15 cellular contexts compared by ENCODE assay signal in genomic region chr11:44072757-44073658, GRCh38. TPM values are rescaled to one million over a fixed set of nuclear protein-coding genes. Genes with fewer than 3 reads are reported as not detected.
DNase-seq lines count a peak whose midpoint lies in the region; ATAC-seq, FAIRE-seq and TF ChIP-seq lines count a peak whose summit lies in the region.
"Had no signal": no experiment of that assay in that cellular context is flagged by ENCODE, and none has a peak within 500 bp of the region (broad histone marks: within the 10 kb centered on the region; RNA-seq: fewer than 3 reads in every experiment).

No MANE protein-coding gene starts in this region.

- no peaks in the 10 kb centered on the region for H3K9me3 ChIP-seq in K562 (replicated peaks; ENCODE audit: control insufficient read depth, insufficient read depth, low read depth, low read length)
- H3K9me3 ChIP-seq in CD4-positive, alpha-beta T cell (ENCODE audit: control insufficient read depth, low read length) = no peaks in the 10 kb centered on the region
- H3K9me3 ChIP-seq: BLaER1 had no signal

- no peak for TF ChIP-seq RAD21 in K562 (CRISPR knock-in tag; conservative IDR thresholded peaks at IDR 0.05 in 1 of 2, IDR thresholded peaks at IDR 0.05 in 1 of 2)

- no peak for TF ChIP-seq CTCF in K562 (IDR thresholded peaks at IDR 0.05 in 2 of 3, conservative IDR thresholded peaks at IDR 0.05 in 1 of 3; ENCODE audit: insufficient read depth in 2 of 3, low read depth in 1 of 3, low read length in 3 of 3)
- no peak for TF ChIP-seq CTCF in CD4-positive, alpha-beta T cell (IDR thresholded peaks at IDR 0.05)

- POLR2A ChIA-PET in K562 (lab: Yijun Ruan, JAX) = interaction anchor here (0.6 to 1.8 kb wide), 4 partner anchors 10 to 485 kb away, joined by 3 to 7 read pairs (median 4); no protein-coding TSS in a partner anchor
- POLR2A ChIA-PET in CD4-positive, alpha-beta T cell (lab: Charles Lee) = no interaction called here

- H3K27ac ChIP-seq in K562 (ENCODE audit: extremely low read depth, low read depth, low read length) = no peak overlapping the region
- H3K27ac ChIP-seq in CD4-positive, alpha-beta T cell (ENCODE audit: low read depth, low read length) = no peak overlapping the region
- H3K27ac ChIP-seq: 22Rv1, BLaER1, GM23248 had no signal

- 74% methylated on average over 8 of the region's 8 CpGs for WGBS in K562 (ENCODE audit: insufficient coverage, low coverage, missing lambda C conversion rate)

- H3K79me2 ChIP-seq in K562 (ENCODE audit: control insufficient read depth, insufficient read depth, low read length) = no peaks in the 10 kb centered on the region

- no peak for TF ChIP-seq EP300 in K562 (IDR thresholded peaks at IDR 0.05; ENCODE audit: low read length)

- no peak overlapping the region for H3K4me3 Mint-ChIP-seq in activated naive CD4-positive, alpha-beta T cell treated with anti-CD3 and anti-CD28 coated beads, Interleukin-2, amount 10 ng/mL, durations not matched to agents 7 days and 5 days
- no peak overlapping the region for H3K4me3 Mint-ChIP-seq in CD4-positive, alpha-beta T cell
- no peak overlapping the region for H3K4me3 Mint-ChIP-seq in activated naive CD8-positive, alpha-beta T cell treated with anti-CD3 and anti-CD28 coated beads for 36 hours

- intact Hi-C loops in K562 (cut with micrococcal nuclease) = no loop called here
- intact Hi-C loops in CD4-positive, alpha-beta T cell (cut with DNase I, micrococcal nuclease) = no loop called here

- H2AFZ ChIP-seq in K562 (ENCODE audit: low read depth, low read length) = no peak overlapping the region
- H2AFZ ChIP-seq: GM23248 had no signal

- H3K4me1 ChIP-seq in K562 (replicated peaks in 1 of 2; ENCODE audit: control insufficient read depth in 2 of 2, insufficient read depth in 2 of 2, low read length in 2 of 2) = peaks cover 0 to 3% of the 10 kb centered on the region in 2 experiments; a peak in 2 of 5 replicates

- FAIRE-seq in K562 (lab: Jason Lieb, UNC) = no peak
- FAIRE-seq: H54, HTR-8/SVneo had no signal

- H4K20me1 ChIP-seq in K562 (replicated peaks; ENCODE audit: control insufficient read depth, insufficient read depth, low read length) = no peaks in the 10 kb centered on the region
- H4K20me1 ChIP-seq: BLaER1 had no signal

- H3K9me1 ChIP-seq in K562 (ENCODE audit: control insufficient read depth, insufficient read depth, low read length) = no peaks in the 10 kb centered on the region

- H3K9ac ChIP-seq in K562 (ENCODE audit: insufficient read depth in 1 of 2, low read depth in 2 of 2, low read length in 2 of 2) = no peak overlapping the region
- H3K9ac ChIP-seq: BLaER1, GM23248 had no signal

- H3K27ac Mint-ChIP-seq in activated naive CD4-positive, alpha-beta T cell treated with anti-CD3 and anti-CD28 coated beads, Interleukin-2, amount 50 U/mL, for 72 hours = peak overlapping the region; percentile 33 to 53
- no peak overlapping the region for H3K27ac Mint-ChIP-seq in activated naive CD4-positive, alpha-beta T cell treated with anti-CD3 and anti-CD28 coated beads, Interleukin-2, amount 10 ng/mL, durations not matched to agents 7 days and 5 days
- H3K27ac Mint-ChIP-seq in CD4-positive, alpha-beta T cell = no peak overlapping the region
- H3K27ac Mint-ChIP-seq in activated naive CD8-positive, alpha-beta T cell treated with anti-CD3 and anti-CD28 coated beads for 36 hours = no peak overlapping the region

- H3K36me3 Mint-ChIP-seq in activated naive CD4-positive, alpha-beta T cell treated with anti-CD3 and anti-CD28 coated beads, Interleukin-2, amount 50 U/mL, for 72 hours = peaks cover 0 to 7% of the 10 kb centered on the region in 2 donors
- peaks cover 13% of the 10 kb centered on the region for H3K36me3 Mint-ChIP-seq in activated naive CD4-positive, alpha-beta T cell treated with anti-CD3 and anti-CD28 coated beads, Interleukin-2, amount 10 ng/mL, durations not matched to agents 7 days and 5 days
- H3K36me3 Mint-ChIP-seq in CD4-positive, alpha-beta T cell (ENCODE audit: low read depth) = peaks cover 53% of the 10 kb centered on the region
- H3K36me3 Mint-ChIP-seq in activated naive CD8-positive, alpha-beta T cell treated with anti-CD3 and anti-CD28 coated beads for 36 hours = no peaks in the 10 kb centered on the region

- BruUV-seq in K562 (replicated peaks; lab: Mats Ljungman, UMichigan) = no TSS peak

- H3K4me1 Mint-ChIP-seq in activated naive CD4-positive, alpha-beta T cell treated with anti-CD3 and anti-CD28 coated beads, Interleukin-2, amount 10 ng/mL, durations not matched to agents 7 days and 5 days = peaks cover 4% of the 10 kb centered on the region
- H3K4me1 Mint-ChIP-seq in CD4-positive, alpha-beta T cell (ENCODE audit: low read depth) = peaks cover 8% of the 10 kb centered on the region
- H3K4me1 Mint-ChIP-seq in activated naive CD8-positive, alpha-beta T cell treated with anti-CD3 and anti-CD28 coated beads for 36 hours = peaks cover 2% of the 10 kb centered on the region

- no peak overlapping the region for H3K4me3 ChIP-seq in K562
- H3K4me3 ChIP-seq: BLaER1, GM23248 had no signal

- CTCF ChIA-PET in activated naive CD4-positive, alpha-beta T cell treated with anti-CD3 and anti-CD28 coated beads, Interleukin-2, amount 10 ng/mL, durations not matched to agents 7 days and 5 days (lab: Charles Lee) = interaction anchor here (1.3 to 1.4 kb wide), 2 partner anchors 21 to 22 kb away, joined by 4 to 5 read pairs; partner anchors contain the start of gene EXT2
- CTCF ChIA-PET in K562 (lab: Yijun Ruan, JAX; ENCODE audit: low intra/inter-chr PET ratio) = no interaction called here
- CTCF ChIA-PET in CD4-positive, alpha-beta T cell (lab: Charles Lee) = interaction anchor here (4.1 kb wide), 1 partner anchor 22 kb away, joined by 15 read pairs; the partner anchor contains the start of gene EXT2

- no peaks in the 10 kb centered on the region for H3K27me3 Mint-ChIP-seq in activated naive CD4-positive, alpha-beta T cell treated with anti-CD3 and anti-CD28 coated beads, Interleukin-2, amount 10 ng/mL, durations not matched to agents 7 days and 5 days
- no peaks in the 10 kb centered on the region for H3K27me3 Mint-ChIP-seq in CD4-positive, alpha-beta T cell
- no peaks in the 10 kb centered on the region for H3K27me3 Mint-ChIP-seq in activated naive CD8-positive, alpha-beta T cell treated with anti-CD3 and anti-CD28 coated beads for 36 hours

- H3K36me3 ChIP-seq in K562 (ENCODE audit: control insufficient read depth, insufficient read depth, low read length) = peaks cover 56% of the 10 kb centered on the region
- H3K36me3 ChIP-seq: BLaER1 had no signal

- no peaks in the 10 kb centered on the region for H3K9me3 Mint-ChIP-seq in activated naive CD4-positive, alpha-beta T cell treated with anti-CD3 and anti-CD28 coated beads, Interleukin-2, amount 50 U/mL, for 72 hours
- no peaks in the 10 kb centered on the region for H3K9me3 Mint-ChIP-seq in activated naive CD4-positive, alpha-beta T cell treated with anti-CD3 and anti-CD28 coated beads, Interleukin-2, amount 10 ng/mL, durations not matched to agents 7 days and 5 days
- H3K9me3 Mint-ChIP-seq in CD4-positive, alpha-beta T cell = no peaks in the 10 kb centered on the region
- no peaks in the 10 kb centered on the region for H3K9me3 Mint-ChIP-seq in activated naive CD8-positive, alpha-beta T cell treated with anti-CD3 and anti-CD28 coated beads for 36 hours

- in situ Hi-C loops in K562 (cut with MboI) = no loop called here

- DNase-seq in activated naive CD4-positive, alpha-beta T cell treated with anti-CD3 and anti-CD28 coated beads, Interleukin-2, amount 50 U/mL, for 72 hours (ENCODE audit: low spot score in 2 of 2) = no peak
- DNase-seq in activated naive CD4-positive, alpha-beta T cell treated with anti-CD3 and anti-CD28 coated beads, Interleukin-2, amount 10 ng/mL, durations not matched to agents 7 days and 5 days = no peak
- no peak for DNase-seq in K562 (ENCODE audit: extremely low read depth in 1 of 4, low spot score in 3 of 4)
- peak; percentile 50 for DNase-seq in islet precursor cell
- no peak for DNase-seq in CD4-positive, alpha-beta T cell
- no peak for DNase-seq in activated naive CD8-positive, alpha-beta T cell treated with anti-CD3 and anti-CD28 coated beads for 36 hours
- no peak for DNase-seq in NCI-H1105 (lab: John Stamatoyannopoulos, UW)
- DNase-seq: AML-193, DMS53, GM23248 had no signal

- TF ChIP-seq POLR2A in K562 (conservative IDR thresholded peaks at IDR 0.05) = no peak

- no peak for ATAC-seq in activated naive CD4-positive, alpha-beta T cell treated with anti-CD3 and anti-CD28 coated beads, Interleukin-2, amount 50 U/mL, for 72 hours
- ATAC-seq in K562 = peak; percentile 67
- ATAC-seq in CD4-positive, alpha-beta T cell (ENCODE audit: poor library complexity) = no peak
- ATAC-seq in GM19455 (IDR thresholded peaks at IDR 0.05; ENCODE audit: unreplicated experiment) = no peak

- no peaks in the 10 kb centered on the region for H3K27me3 ChIP-seq in K562 (ENCODE audit: control insufficient read depth in 2 of 2, insufficient read depth in 2 of 2, low read length in 2 of 2)
- H3K27me3 ChIP-seq in CD4-positive, alpha-beta T cell (ENCODE audit: control insufficient read depth, insufficient read depth, low read length) = no peaks in the 10 kb centered on the region
- H3K27me3 ChIP-seq: BLaER1 had no signal

- H3K4me2 ChIP-seq in K562 (ENCODE audit: insufficient read depth, low read length) = no peak overlapping the region
- H3K4me2 ChIP-seq: BLaER1 had no signal

RNA-seq across cellular contexts. Expression of gene ACCS, which starts 6.9 kb away (rescaled TPM):
- total RNA-seq in activated naive CD4-positive, alpha-beta T cell treated with anti-CD3 and anti-CD28 coated beads, Interleukin-2, amount 50 U/mL, for 72 hours = 1 to 10 TPM; 5.4 to 8.5 TPM
- 116 and 149 TPM in 2 replicates for total RNA-seq in K562 (2011; cell fraction: chromatin; rRNA removed; ENCODE audit: low replicate concordance)
- total RNA-seq in K562 (2011; cell fraction: nucleolus; rRNA removed) = 94.2 and 109 TPM in 2 replicates
- total RNA-seq in K562 (2011; cell fraction: nucleoplasm; rRNA removed) = 129 and 171 TPM in 2 replicates
- 14.8 and 16.3 TPM in 2 replicates for total RNA-seq in K562 (2014; rRNA removed)
- total RNA-seq in K562 (2014; rRNA removed; fragmentation: Illumina TruSeq; extraction: Trizol) = 11.3 and 11.8 TPM in 2 replicates
- 10.1 and 10.7 TPM in 2 replicates for total RNA-seq in K562 (2015; rRNA removed; fragmentation: Illumina TruSeq; extraction: Trizol)
- total RNA-seq in K562 (2021) = 19.5 and 21.1 TPM in 2 replicates
- polyA plus RNA-seq in K562 (2011; rRNA removed) = 19.8 and 27.9 TPM in 2 replicates
- 6.9 and 15.3 TPM in 2 replicates for polyA plus RNA-seq in K562 (2011; cell fraction: cytosol; rRNA removed)
- 251 and 266 TPM in 2 replicates for polyA plus RNA-seq in K562 (2011; cell fraction: nucleus; rRNA removed)
- 19.7 and 69.3 TPM in 2 replicates for polyA plus RNA-seq in K562 (2012)
- 18.0 and 20.2 TPM in 2 replicates for polyA plus RNA-seq in K562 (2014; fragmentation: Illumina TruSeq; extraction: Trizol)
- 1 to 10 TPM; 4.2 to 6.3 TPM for polyA plus RNA-seq in K562 (2014; fragmentation: Nextera tagmentation; extraction: Ambion mirVana)
- polyA plus RNA-seq in K562 (2014; rRNA removed) = 25.9 and 29.9 TPM in 2 replicates
- polyA minus RNA-seq in K562 (2011; rRNA and poly(A)+ RNA removed) = 9.4 and 10.8 TPM in 2 replicates
- polyA minus RNA-seq in K562 (2011; cell fraction: cytosol; rRNA and poly(A)+ RNA removed) = 4.3 and 4.6 TPM in 2 replicates
- 30.2 and 44.4 TPM in 2 replicates for polyA minus RNA-seq in K562 (2011; cell fraction: nucleus; rRNA and poly(A)+ RNA removed)
- total RNA-seq in CD4-positive, alpha-beta T cell = 10 to 100 TPM; 17.7 to 18.7 TPM
- 1 to 10 TPM; 4.9 to 5.2 TPM for total RNA-seq in activated naive CD8-positive, alpha-beta T cell treated with anti-CD3 and anti-CD28 coated beads for 36 hours

RNA-seq across cellular contexts. Expression of gene EXT2, which starts 22.5 kb away (rescaled TPM):
- total RNA-seq in activated naive CD4-positive, alpha-beta T cell treated with anti-CD3 and anti-CD28 coated beads, Interleukin-2, amount 50 U/mL, for 72 hours = 10 to 100 TPM; 23.3 to 24.3 TPM
- 100 and 105 TPM in 2 replicates for total RNA-seq in K562 (2011; cell fraction: chromatin; rRNA removed; ENCODE audit: low replicate concordance)
- total RNA-seq in K562 (2011; cell fraction: nucleolus; rRNA removed) = 133 and 140 TPM in 2 replicates
- total RNA-seq in K562 (2011; cell fraction: nucleoplasm; rRNA removed) = 105 and 121 TPM in 2 replicates
- total RNA-seq in K562 (2014; rRNA removed) (38.8 and 39.5 TPM in 2 replicates), K562 (2014; rRNA removed; fragmentation: Illumina TruSeq; extraction: Trizol) (34.0 and 37.5 TPM in 2 replicates), K562 (2015; rRNA removed; fragmentation: Illumina TruSeq; extraction: Trizol) (38.5 and 40.9 TPM in 2 replicates), K562 (2021) (43.1 and 43.2 TPM in 2 replicates)
- polyA plus RNA-seq in K562 (2011; rRNA removed) (49.2 and 52.1 TPM in 2 replicates), K562 (2014; fragmentation: Illumina TruSeq; extraction: Trizol) (35.0 and 38.1 TPM in 2 replicates), K562 (2014; fragmentation: Nextera tagmentation; extraction: Ambion mirVana) (10 to 100 TPM in 1 of 2 experiments, 1 to 10 TPM in 1; 7.5 to 13.1 TPM), K562 (2014; rRNA removed) (36.9 and 38.4 TPM in 2 replicates)
- polyA plus RNA-seq in K562 (2011; cell fraction: cytosol; rRNA removed) = 42.1 and 45.0 TPM in 2 replicates
- polyA plus RNA-seq in K562 (2011; cell fraction: nucleus; rRNA removed) = 31.6 and 38.9 TPM in 2 replicates
- polyA plus RNA-seq in K562 (2012) = 33.7 and 39.0 TPM in 2 replicates
- 80.3 and 83.4 TPM in 2 replicates for polyA minus RNA-seq in K562 (2011; rRNA and poly(A)+ RNA removed)
- 34.9 and 35.8 TPM in 2 replicates for polyA minus RNA-seq in K562 (2011; cell fraction: cytosol; rRNA and poly(A)+ RNA removed)
- 65.7 and 90.9 TPM in 2 replicates for polyA minus RNA-seq in K562 (2011; cell fraction: nucleus; rRNA and poly(A)+ RNA removed)
- 10 to 100 TPM; 17.1 to 17.5 TPM for total RNA-seq in CD4-positive, alpha-beta T cell
- 10 to 100 TPM; 22.4 to 24.0 TPM for total RNA-seq in activated naive CD8-positive, alpha-beta T cell treated with anti-CD3 and anti-CD28 coated beads for 36 hours

RNA-seq across cellular contexts. Expression of gene ACCSL, which starts 25.2 kb away (rescaled TPM):
- under 1 TPM in 1 of 2 donors, not detected in 1; 0.11 TPM for total RNA-seq in activated naive CD4-positive, alpha-beta T cell treated with anti-CD3 and anti-CD28 coated beads, Interleukin-2, amount 50 U/mL, for 72 hours
- not detected in 2 replicates for total RNA-seq in K562 (2011; cell fraction: chromatin; rRNA removed; ENCODE audit: low replicate concordance)
- total RNA-seq in K562 (2011; cell fraction: nucleolus; rRNA removed) = not detected in 2 replicates
- 0.22 TPM in 1 of 2 replicates, not detected in the other for total RNA-seq in K562 (2011; cell fraction: nucleoplasm; rRNA removed)
- total RNA-seq in K562 (2014; rRNA removed) (not detected in 2 replicates), K562 (2014; rRNA removed; fragmentation: Illumina TruSeq; extraction: Trizol) (not detected in 2 replicates), K562 (2015; rRNA removed; fragmentation: Illumina TruSeq; extraction: Trizol) (not detected in 2 replicates), K562 (2021) (not detected in 2 replicates)
- polyA plus RNA-seq in K562 (2011; rRNA removed) (not detected in 2 replicates), K562 (2014; fragmentation: Illumina TruSeq; extraction: Trizol) (not detected in 2 replicates), K562 (2014; fragmentation: Nextera tagmentation; extraction: Ambion mirVana) (not detected), K562 (2014; rRNA removed) (not detected in 2 replicates)
- polyA plus RNA-seq in K562 (2011; cell fraction: cytosol; rRNA removed) = not detected in 2 replicates
- not detected in 2 replicates for polyA plus RNA-seq in K562 (2011; cell fraction: nucleus; rRNA removed)
- not detected in 2 replicates for polyA plus RNA-seq in K562 (2012)
- not detected in 2 replicates for polyA minus RNA-seq in K562 (2011; rRNA and poly(A)+ RNA removed)
- polyA minus RNA-seq in K562 (2011; cell fraction: cytosol; rRNA and poly(A)+ RNA removed) = not detected in 2 replicates
- polyA minus RNA-seq in K562 (2011; cell fraction: nucleus; rRNA and poly(A)+ RNA removed) = not detected in 2 replicates
- total RNA-seq in CD4-positive, alpha-beta T cell = not detected
- not detected for total RNA-seq in activated naive CD8-positive, alpha-beta T cell treated with anti-CD3 and anti-CD28 coated beads for 36 hours
- total RNA-seq: GM23248 had no signal
- polyA plus RNA-seq: GM23248 had no signal

Comparison
In these comparisons a context has a peak if more than half of its experiments do, and no peak if none do; other contexts are left out.
1. H3K27ac Mint-ChIP-seq: peak in activated naive CD4-positive, alpha-beta T cell treated with anti-CD3 and anti-CD28 coated beads, Interleukin-2, amount 50 U/mL, for 72 hours (2 of 2); none in activated naive CD4-positive, alpha-beta T cell treated with anti-CD3 and anti-CD28 coated beads, Interleukin-2, amount 10 ng/mL, durations not matched to agents 7 days and 5 days (single experiment), CD4-positive, alpha-beta T cell (single experiment) and activated naive CD8-positive, alpha-beta T cell treated with anti-CD3 and anti-CD28 coated beads for 36 hours (single experiment).